In the genomic region with DNA sequence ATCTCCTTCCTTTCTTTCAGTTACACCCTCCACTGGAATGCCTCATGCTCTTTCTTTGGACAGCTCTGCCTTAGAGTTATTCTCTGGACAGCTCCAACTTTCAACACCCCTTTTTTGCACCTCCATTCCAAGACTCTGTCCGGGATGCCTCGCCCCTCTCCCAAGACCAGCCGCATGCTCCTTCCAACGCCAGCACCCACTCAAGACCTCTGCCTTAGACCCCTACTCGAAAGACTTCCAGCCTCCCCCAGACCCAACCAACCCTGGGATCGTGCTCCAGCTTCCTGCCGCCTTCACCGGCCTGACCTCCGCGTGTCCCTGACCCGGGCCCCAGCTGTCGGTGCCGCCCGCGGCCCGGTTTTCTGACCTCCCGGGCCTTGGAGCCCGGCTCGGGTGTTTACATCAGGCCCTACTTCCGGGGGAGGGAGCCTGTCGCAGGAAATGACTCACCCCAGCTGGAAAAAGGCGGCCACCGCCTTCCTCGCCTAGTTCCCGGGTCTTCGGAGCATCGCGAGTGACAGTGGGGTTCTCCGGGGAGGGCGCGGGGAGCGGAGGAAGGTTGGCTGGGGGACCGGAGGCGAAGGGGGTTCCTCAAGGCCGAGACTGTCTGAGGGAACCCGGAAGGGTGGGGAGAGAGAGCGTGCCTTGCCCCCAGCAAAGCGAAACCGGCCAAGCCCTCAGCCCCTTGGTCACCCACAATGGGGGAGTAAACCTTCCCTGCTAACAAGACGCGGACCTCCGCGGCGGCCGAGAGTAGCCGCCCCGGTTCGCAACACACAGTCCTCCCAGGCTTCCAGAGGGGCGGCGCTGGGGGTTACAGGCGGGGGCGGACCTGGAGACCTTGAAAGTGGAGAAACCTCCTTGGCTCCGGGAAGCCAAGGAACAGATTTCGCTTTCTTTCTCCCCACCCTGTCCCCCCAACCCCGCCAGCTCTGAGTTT, we compare ENCODE assay signal across 8 cellular contexts. TPM values are rescaled to one million over a fixed set of nuclear protein-coding genes. Genes with fewer than 3 reads are reported as not detected.
DNase-seq lines count a peak whose midpoint lies in the region; ATAC-seq and TF ChIP-seq lines count a peak whose summit lies in the region.

A gene (minus strand): TSS at position 399 of the 940 bp plus-strand sequence. CDS start 1,792 bp downstream, outside the sequence.

- H3K27me3 ChIP-seq in ectodermal cell (ENCODE audit: control insufficient read depth, insufficient read depth, low read length, poor library complexity, severe bottlenecking) (no peaks in the 10 kb centered on the region), lower lobe of right lung (ENCODE audit: low read depth) (no peaks in the 10 kb centered on the region)

- peaks cover 4% of the 10 kb centered on the region for H3K36me3 Mint-ChIP-seq in activated CD8-positive, alpha-beta T cell treated with anti-CD3 and anti-CD28 coated beads, Interleukin-2, amount 10 ng/mL, durations not matched to agents 7 days and 5 days (ENCODE audit: low read depth)

- intact Hi-C loops in lower lobe of right lung (cut with DNase I): no loop called here

- H3K4me1 ChIP-seq in ectodermal cell (ENCODE audit: control insufficient read depth, insufficient read depth, low read length) (no peaks in the 10 kb centered on the region), lower lobe of right lung (no peaks in the 10 kb centered on the region)

- TF ChIP-seq CTCF in lower lobe of right lung (IDR thresholded peaks at IDR 0.05): no peak

- peak within 1 kb of the TSS; percentile 88 for H3K4me3 Mint-ChIP-seq in activated CD8-positive, alpha-beta T cell treated with anti-CD3 and anti-CD28 coated beads, Interleukin-2, amount 10 ng/mL, durations not matched to agents 7 days and 5 days

- peak; percentile 68 for ATAC-seq in HG03135 (IDR thresholded peaks at IDR 0.05; ENCODE audit: unreplicated experiment)
- peak; percentile 85 for ATAC-seq in activated CD8-positive, alpha-beta T cell treated with anti-CD3 and anti-CD28 coated beads, Interleukin-2, amount 10 ng/mL, durations not matched to agents 7 days and 5 days
- peak; percentile 93 to 95 for ATAC-seq in lower lobe of right lung

- WGBS in ectodermal cell, 2 experiments: 1% methylated on average over 52 to 53 of the region's 55 CpGs

- no peaks in the 10 kb centered on the region for H3K9me3 Mint-ChIP-seq in activated CD8-positive, alpha-beta T cell treated with anti-CD3 and anti-CD28 coated beads, Interleukin-2, amount 10 ng/mL, durations not matched to agents 7 days and 5 days (ENCODE audit: insufficient read depth)

- peaks cover 21% of the 10 kb centered on the region for H3K4me1 Mint-ChIP-seq in activated CD8-positive, alpha-beta T cell treated with anti-CD3 and anti-CD28 coated beads, Interleukin-2, amount 10 ng/mL, durations not matched to agents 7 days and 5 days (ENCODE audit: low read depth)

- peak; percentile 18 for DNase-seq in NCI-H1694 treated with DMSO at 0.1 percent for 48 hours (lab: John Stamatoyannopoulos, UW)
- no peak for DNase-seq in NCI-H1694 (lab: John Stamatoyannopoulos, UW)
- DNase-seq in NCI-H774 (lab: John Stamatoyannopoulos, UW): peak; percentile 21
- peak; percentile 82 for DNase-seq in activated CD8-positive, alpha-beta T cell treated with anti-CD3 and anti-CD28 coated beads, Interleukin-2, amount 10 ng/mL, durations not matched to agents 7 days and 5 days
- DNase-seq in lower lobe of right lung: peak; percentile 80
- DNase-seq in stimulated activated CD4-positive, alpha-beta T cell treated with anti-CD3 and anti-CD28 coated beads, TNF-alpha, amount 100 ng/mL, for 24 hours (ENCODE audit: low read depth in 3 of 3): peak; percentile 32 to 64 (median 37)

- H3K27ac ChIP-seq in ectodermal cell (ENCODE audit: insufficient read depth, low read depth, low read length, poor library complexity, severe bottlenecking) (peak within 1 kb of the TSS; percentile 22), lower lobe of right lung (peak within 1 kb of the TSS; percentile 95)

- POLR2A ChIA-PET in activated CD8-positive, alpha-beta T cell treated with anti-CD3 and anti-CD28 coated beads, Interleukin-2, amount 10 ng/mL, durations not matched to agents 7 days and 5 days (lab: Charles Lee): interaction anchor here (0.6 to 1.6 kb wide), 8 partner anchors 22 to 548 kb away, joined by 3 to 4 read pairs (median 4); a partner anchor contains a TSS

- H3K9me3 ChIP-seq in ectodermal cell (ENCODE audit: control insufficient read depth, low read length): no peaks in the 10 kb centered on the region
- H3K9me3 ChIP-seq in lower lobe of right lung: no peaks in the 10 kb centered on the region

- H3K27me3 Mint-ChIP-seq in activated CD8-positive, alpha-beta T cell treated with anti-CD3 and anti-CD28 coated beads, Interleukin-2, amount 10 ng/mL, durations not matched to agents 7 days and 5 days (ENCODE audit: low read depth): no peaks in the 10 kb centered on the region

- CTCF ChIA-PET in activated CD8-positive, alpha-beta T cell treated with anti-CD3 and anti-CD28 coated beads, Interleukin-2, amount 10 ng/mL, durations not matched to agents 7 days and 5 days (lab: Charles Lee): interaction anchor here (0.6 to 1.1 kb wide), 2 partner anchors 87 to 1846 kb away, joined by 3 read pairs; no protein-coding TSS in a partner anchor

- peak within 1 kb of the TSS; percentile 99 for H3K27ac Mint-ChIP-seq in activated CD8-positive, alpha-beta T cell treated with anti-CD3 and anti-CD28 coated beads, Interleukin-2, amount 10 ng/mL, durations not matched to agents 7 days and 5 days

- H3K36me3 ChIP-seq in ectodermal cell (ENCODE audit: control insufficient read depth, insufficient read depth, low read length) (no peaks in the 10 kb centered on the region), lower lobe of right lung (peaks cover 12% of the 10 kb centered on the region)

- H3K4me3 ChIP-seq in ectodermal cell (ENCODE audit: insufficient read depth, low read depth, low read length): peak within 1 kb of the TSS; percentile 49
- peak within 1 kb of the TSS; percentile 67 for H3K4me3 ChIP-seq in lower lobe of right lung

RNA-seq across cellular contexts. Expression of the gene that starts here (rescaled TPM):
- total RNA-seq in activated CD8-positive, alpha-beta T cell treated with anti-CD3 and anti-CD28 coated beads, Interleukin-2, amount 10 ng/mL, durations not matched to agents 7 days and 5 days: 10 to 100 TPM; 29.1 to 29.4 TPM
- 31.9 TPM for polyA plus RNA-seq in ectodermal cell (2013, experiment 1 of 4)
- polyA plus RNA-seq in ectodermal cell (2013, experiment 2 of 4): 28.5 TPM
- polyA plus RNA-seq in ectodermal cell (2013, experiment 3 of 4): 23.5 TPM
- polyA plus RNA-seq in ectodermal cell (2013, experiment 4 of 4): 25.2 TPM
- total RNA-seq in lower lobe of right lung: 54.8 TPM
